8 cellular contexts compared by ENCODE assay signal in the genomic region with DNA sequence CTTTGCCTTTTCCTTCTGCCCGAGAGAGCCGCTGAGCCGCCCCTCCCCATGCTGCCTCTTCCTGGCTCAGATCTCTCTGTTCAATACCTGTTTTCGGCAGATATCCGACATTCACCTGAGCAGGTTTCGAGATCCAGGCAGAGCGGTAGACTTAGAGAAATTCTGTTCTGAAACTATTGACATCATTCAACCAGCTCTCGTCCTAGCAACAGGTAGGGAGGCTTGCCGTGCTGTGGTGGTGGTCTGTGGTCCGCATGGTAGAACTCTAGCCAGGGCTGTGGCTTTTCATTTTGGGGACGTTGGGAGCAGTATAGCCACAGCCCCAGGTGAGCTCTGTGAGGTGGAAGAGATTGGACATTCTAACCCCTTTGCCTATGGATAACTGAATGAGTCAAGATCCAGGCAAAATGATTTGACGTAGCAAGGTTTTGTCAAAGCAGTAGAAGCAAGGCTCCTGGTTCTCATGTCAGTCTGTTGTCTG. TPM values are rescaled to one million over a fixed set of nuclear protein-coding genes. Genes with fewer than 3 reads are reported as not detected.
DNase-seq lines count a peak whose midpoint lies in the region; ATAC-seq and TF ChIP-seq lines count a peak whose summit lies in the region.

No MANE protein-coding gene starts in this region.

- POLR2A ChIA-PET in PC-3 (lab: Charles Lee; ENCODE audit: unreplicated experiment): no interaction called here
- POLR2A ChIA-PET in naive thymus-derived CD4-positive, alpha-beta T cell (lab: Charles Lee): interaction anchor here (0.7 to 1.3 kb wide), 2 partner anchors 50 to 201 kb away, joined by 3 to 4 read pairs; no protein-coding TSS in a partner anchor

- peaks cover 13 to 33% (median 21%) of the 10 kb centered on the region in 7 donors for H3K4me1 Mint-ChIP-seq in naive thymus-derived CD4-positive, alpha-beta T cell

- H3K9ac ChIP-seq in PC-3 (ENCODE audit: low read length): peak overlapping the region; percentile 72

- no TSS peak for BruUV-seq in PC-3 (replicated peaks; lab: Mats Ljungman, UMichigan)

- intact Hi-C loops in PC-3 (cut with micrococcal nuclease): loop anchor here (2.0 kb wide), 1 partner anchor 53 kb away; no protein-coding TSS in a partner anchor
- intact Hi-C loops in naive thymus-derived CD4-positive, alpha-beta T cell (cut with micrococcal nuclease): loop anchor here in 1 of 2 donors (2.0 to 5.0 kb wide), 2 partner anchors 17 to 37 kb away; no protein-coding TSS in a partner anchor

- H4K20me1 ChIP-seq in PC-3 (ENCODE audit: low read length): peaks cover 5% of the 10 kb centered on the region; the same call in 1 of the 2 replicates

- CTCF ChIA-PET in PC-3 (lab: Charles Lee): no interaction called here
- CTCF ChIA-PET in naive thymus-derived CD4-positive, alpha-beta T cell (lab: Charles Lee): no interaction called here

- H3K9me2 ChIP-seq in PC-3 (replicated peaks; ENCODE audit: low read length): no peaks in the 10 kb centered on the region

- H3F3A ChIP-seq in PC-3 (ENCODE audit: low read length, unreplicated experiment): no peaks in the 10 kb centered on the region

- H3K27me3 ChIP-seq in PC-3 (ENCODE audit: low read length): no peaks in the 10 kb centered on the region
- no peaks in the 10 kb centered on the region for H3K27me3 ChIP-seq in effector memory CD4-positive, alpha-beta T cell (replicated peaks; ENCODE audit: control insufficient read depth, insufficient read depth, low read length, poor library complexity, severe bottlenecking)
- no peaks in the 10 kb centered on the region for H3K27me3 ChIP-seq in naive thymus-derived CD4-positive, alpha-beta T cell (ENCODE audit: control insufficient read depth in 2 of 2, insufficient read depth in 2 of 2, low read length in 2 of 2)

- H3K4me2 ChIP-seq in PC-3 (ENCODE audit: low read length): peak overlapping the region; percentile 100

- peaks cover 18% of the 10 kb centered on the region for H3K79me2 ChIP-seq in PC-3 (ENCODE audit: low read length)

- TF ChIP-seq CTCF in PC-3 (conservative IDR thresholded peaks at IDR 0.05; ENCODE audit: low read depth, low read length): no peak

- peaks cover 0 to 5% (median 3%) of the 10 kb centered on the region in 11 donors for H3K9me3 Mint-ChIP-seq in naive thymus-derived CD4-positive, alpha-beta T cell

- peak overlapping the region; percentile 65 to 93 (median 85) for H3K27ac Mint-ChIP-seq in naive thymus-derived CD4-positive, alpha-beta T cell

- DNase-seq in AG08396 (ENCODE audit: low spot score) (peak; percentile 21), PC-3 (peak; percentile 25), NCI-H2196 (lab: John Stamatoyannopoulos, UW; ENCODE audit: unreplicated experiment) (no peak), cortex of kidney (lab: John Stamatoyannopoulos, UW) (no peak)
- no peak for DNase-seq in effector memory CD4-positive, alpha-beta T cell
- DNase-seq in naive thymus-derived CD4-positive, alpha-beta T cell: no peak

- H3K36me3 Mint-ChIP-seq in naive thymus-derived CD4-positive, alpha-beta T cell: peaks cover 8 to 27% (median 20%) of the 10 kb centered on the region in 5 donors

- peak overlapping the region; percentile 86 for H3K4me3 ChIP-seq in PC-3 (ENCODE audit: low read length)
- peak overlapping the region; percentile 95 for H3K4me3 ChIP-seq in effector memory CD4-positive, alpha-beta T cell (ENCODE audit: insufficient read depth, low read depth, low read length, poor library complexity, severe bottlenecking)
- peak overlapping the region; percentile 65 for H3K4me3 ChIP-seq in naive thymus-derived CD4-positive, alpha-beta T cell (ENCODE audit: low read length)

- H3K36me3 ChIP-seq in PC-3 (ENCODE audit: low read depth, low read length): peaks cover 8% of the 10 kb centered on the region
- H3K36me3 ChIP-seq in effector memory CD4-positive, alpha-beta T cell (ENCODE audit: control insufficient read depth, insufficient read depth, low read length): peaks cover 6% of the 10 kb centered on the region
- H3K36me3 ChIP-seq in naive thymus-derived CD4-positive, alpha-beta T cell (ENCODE audit: control insufficient read depth in 2 of 3, insufficient read depth in 3 of 3, low read length in 3 of 3): peaks cover 0 to 12% (median 4%) of the 10 kb centered on the region in 3 experiments

- H3K4me3 Mint-ChIP-seq in naive thymus-derived CD4-positive, alpha-beta T cell: peak overlapping the region; percentile 86 to 97 (median 94)

- H3K4me1 ChIP-seq in PC-3 (ENCODE audit: insufficient read depth, low read length): peaks cover 23% of the 10 kb centered on the region
- H3K4me1 ChIP-seq in effector memory CD4-positive, alpha-beta T cell (ENCODE audit: control insufficient read depth, insufficient read depth, low read length, poor library complexity, severe bottlenecking): no peaks in the 10 kb centered on the region
- peaks cover 6 to 11% of the 10 kb centered on the region in 2 donors for H3K4me1 ChIP-seq in naive thymus-derived CD4-positive, alpha-beta T cell (ENCODE audit: control insufficient read depth in 2 of 2, insufficient read depth in 2 of 2, low read length in 2 of 2)

- H3K27ac ChIP-seq in PC-3 (ENCODE audit: low read length): 0 out of 2 replicates have a peak overlapping the region, but pooled peaks have one; percentile 24
- peak overlapping the region; percentile 66 for H3K27ac ChIP-seq in effector memory CD4-positive, alpha-beta T cell (ENCODE audit: insufficient read depth, low read length, poor library complexity, severe bottlenecking)
- peak overlapping the region; percentile 72 for H3K27ac ChIP-seq in naive thymus-derived CD4-positive, alpha-beta T cell (ENCODE audit: low read depth, low read length)

- no peaks in the 10 kb centered on the region for H3K9me3 ChIP-seq in PC-3 (ENCODE audit: low read length)
- H3K9me3 ChIP-seq in effector memory CD4-positive, alpha-beta T cell (ENCODE audit: control insufficient read depth, low read length): no peaks in the 10 kb centered on the region
- H3K9me3 ChIP-seq in naive thymus-derived CD4-positive, alpha-beta T cell (ENCODE audit: control insufficient read depth in 2 of 3, low read length in 3 of 3): no peaks in the 10 kb centered on the region

- peak overlapping the region; percentile 96 for H2AFZ ChIP-seq in PC-3 (ENCODE audit: low read length)

- peaks cover 0 to 12% (median 7%) of the 10 kb centered on the region in 5 donors for H3K27me3 Mint-ChIP-seq in naive thymus-derived CD4-positive, alpha-beta T cell

- peak; percentile 11 for ATAC-seq in GM21529 (IDR thresholded peaks at IDR 0.05; ENCODE audit: unreplicated experiment)
- peak; percentile 3; the same call in 1 of the 2 replicates for ATAC-seq in PC-3
- peak; percentile 12 for ATAC-seq in naive thymus-derived CD4-positive, alpha-beta T cell
- ATAC-seq in HG03457 (IDR thresholded peaks at IDR 0.05; ENCODE audit: unreplicated experiment): no peak

RNA-seq across cellular contexts. Expression of a gene that starts 0.8 kb away (rescaled TPM):
- total RNA-seq in PC-3 (2014; rRNA removed): 19.6 and 31.6 TPM in 2 replicates
- 10 to 100 TPM; 12.0 to 21.5 (median 17.7) TPM for total RNA-seq in naive thymus-derived CD4-positive, alpha-beta T cell
- polyA plus RNA-seq in naive thymus-derived CD4-positive, alpha-beta T cell: 1 to 10 TPM; 3.6 to 6.0 TPM

RNA-seq across cellular contexts. Expression of a gene that starts 28.4 kb away (rescaled TPM):
- total RNA-seq in PC-3 (2014; rRNA removed): 18.3 and 22.6 TPM in 2 replicates
- 10 to 100 TPM; 38.4 to 51.7 (median 48.0) TPM for total RNA-seq in naive thymus-derived CD4-positive, alpha-beta T cell
- polyA plus RNA-seq in naive thymus-derived CD4-positive, alpha-beta T cell: 10 to 100 TPM; 18.8 to 22.8 TPM

RNA-seq across cellular contexts. Expression of a gene that starts 51.0 kb away (rescaled TPM):
- total RNA-seq in PC-3 (2014; rRNA removed): 34.3 and 38.5 TPM in 2 replicates
- total RNA-seq in naive thymus-derived CD4-positive, alpha-beta T cell: 100 to 1,000 TPM in 3 of 5 experiments, 10 to 100 TPM in 2; 72.3 to 110 (median 100) TPM
- polyA plus RNA-seq in naive thymus-derived CD4-positive, alpha-beta T cell: 100 to 1,000 TPM; 154 to 163 TPM

Comparison
In these comparisons a context has a peak if more than half of its experiments do, and no peak if none do; other contexts are left out.
1. DNase-seq: peak in AG08396 (single experiment) and PC-3 (single experiment); none in effector memory CD4-positive, alpha-beta T cell (0 of 3), naive thymus-derived CD4-positive, alpha-beta T cell (0 of 9), NCI-H2196 (single experiment) and cortex of kidney (single experiment).
2. Peak in every context shown above with its lines, with median percentiles within 50 percentile points of each other: H3K27ac ChIP-seq and H3K4me3 ChIP-seq.